Comparison of ENCODE assay signal across 26 cellular contexts in genomic region chr20:18837710-18838109, GRCh38. TPM values are rescaled to one million over a fixed set of nuclear protein-coding genes. Genes with fewer than 3 reads are reported as not detected.
"Had no signal": no experiment of that assay in that cellular context is flagged by ENCODE, and none has a peak within 500 bp of the region (broad histone marks: within the 10 kb centered on the region; RNA-seq: fewer than 3 reads in every experiment).

No MANE protein-coding gene starts in this region.

- DNase-seq: central memory CD4-positive, alpha-beta T cell; effector memory CD4-positive, alpha-beta T cell; heart left ventricle; hypothalamus; mesendoderm; naive thymus-derived CD4-positive, alpha-beta T cell; posterior cingulate gyrus; sigmoid colon; stimulated activated CD4-positive, alpha-beta T cell treated with anti-CD3 and anti-CD28 coated beads, Interleukin-2, amount 100 ng/mL, for 48 hours; stimulated activated naive CD8-positive, alpha-beta T cell treated with anti-CD3 and anti-CD28 coated beads, Interleukin-15, Interleukin-2, amounts not matched to agents 100 U/mL and 50 U/mL, for 24 hours; transverse colon had no signal

- H3K27ac ChIP-seq: heart left ventricle, neutrophil, right atrium auricular region, sigmoid colon, skin epidermis, thoracic aorta, transverse colon had no signal

- H3K4me1 Mint-ChIP-seq: naive thymus-derived CD4-positive, alpha-beta T cell had no signal

- H3K9me3 ChIP-seq: heart left ventricle, neutrophil, right atrium auricular region, sigmoid colon, thoracic aorta, transverse colon had no signal

- H3K4me3 Mint-ChIP-seq: naive thymus-derived CD4-positive, alpha-beta T cell had no signal

- H3K36me3 ChIP-seq: heart left ventricle, neutrophil, right atrium auricular region, sigmoid colon, thoracic aorta, transverse colon had no signal

- H3K27ac Mint-ChIP-seq: naive thymus-derived CD4-positive, alpha-beta T cell had no signal

- H3K4me1 ChIP-seq: heart left ventricle, right atrium auricular region, sigmoid colon, transverse colon had no signal

- H3K36me3 Mint-ChIP-seq: naive thymus-derived CD4-positive, alpha-beta T cell had no signal

- H3K4me3 ChIP-seq: heart left ventricle, right atrium auricular region, sigmoid colon, skin epidermis, thoracic aorta, transverse colon had no signal

- H3K27me3 ChIP-seq: right atrium auricular region, sigmoid colon, transverse colon had no signal

- ATAC-seq: esophagus mucosa; heart left ventricle; naive thymus-derived CD4-positive, alpha-beta T cell; stimulated activated naive CD8-positive, alpha-beta T cell treated with anti-CD3 and anti-CD28 coated beads, Interleukin-15, Interleukin-2, amounts not matched to agents 100 U/mL and 50 U/mL, for 24 hours had no signal

RNA-seq across cellular contexts. Expression of gene SCP2D1, which starts 24.1 kb away (rescaled TPM):
- total RNA-seq: chondrocyte; esophagus mucosa; fibroblast of lung; frontal cortex; glomerular endothelial cell; heart left ventricle; liver; lung microvascular endothelial cell; naive thymus-derived CD4-positive, alpha-beta T cell; osteoblast; right atrium auricular region; thoracic aorta; transverse colon; ureter had no signal
- polyA plus RNA-seq: fibroblast of lung; heart left ventricle; keratinocyte; liver; naive thymus-derived CD4-positive, alpha-beta T cell; neural cell; sigmoid colon had no signal
